34 cellular contexts compared by ENCODE assay signal in genomic region chr4:35167385-35167784, GRCh38.
"Had no signal": no experiment of that assay in that cellular context is flagged by ENCODE, and none has a peak within 500 bp of the region (broad histone marks: within the 10 kb centered on the region; RNA-seq: fewer than 3 reads in every experiment).

No MANE protein-coding gene starts in this region.

- H3K36me3 ChIP-seq: MG63 had no signal

- H3K9me3 ChIP-seq: MG63 had no signal

- H3K27ac ChIP-seq: KMS-11 had no signal

- H3K9ac ChIP-seq: KMS-11 had no signal

- H3K4me3 ChIP-seq: MG63 had no signal

- H3K4me2 ChIP-seq: KMS-11 had no signal

- H3K27me3 ChIP-seq: MG63 had no signal

- DNase-seq: Karpas-422, Kasumi-1, MG63, MM.1S, MV-4-11, NCI-H1048, NCI-H1092, NCI-H1092 treated with DMSO at 0.1 percent for 48 hours, NCI-H1105, NCI-H1105 treated with DMSO at 0.1 percent for 48 hours, NCI-H1417, NCI-H1417 treated with DMSO at 0.1 percent for 48 hours, NCI-H1436, NCI-H1436 treated with DMSO at 0.1 percent for 48 hours, NCI-H146, NCI-H1694, NCI-H187, NCI-H187 treated with DMSO at 0.1 percent for 48 hours, NCI-H1930, NCI-H2029, NCI-H2029 treated with DMSO at 0.1 percent for 48 hours, NCI-H2081, NCI-H2081 treated with DMSO at 0.1 percent for 48 hours, NCI-H2107, NCI-H2171, NCI-H2171 treated with DMSO at 0.1 percent for 48 hours, NCI-H2227 treated with DMSO at 0.1 percent for 48 hours, NCI-H226, NCI-H345, NCI-H446, NCI-H446 treated with DMSO at 0.1 percent for 48 hours, NCI-H510A, NCI-H510A treated with DMSO at 0.1 percent for 48 hours had no signal
